ENCODE assay signal across 12 cellular contexts in genomic region chr6:108741346-108741989, GRCh38.
"Had no signal": no experiment of that assay in that cellular context is flagged by ENCODE, and none has a peak within 500 bp of the region (broad histone marks: within the 10 kb centered on the region; RNA-seq: fewer than 3 reads in every experiment).

No MANE protein-coding gene starts in this region.

- H3K27me3 ChIP-seq: stomach, upper lobe of right lung had no signal

- H3K4me3 ChIP-seq: stomach, upper lobe of right lung had no signal

- H3K36me3 ChIP-seq: stomach, upper lobe of right lung had no signal

- H3K9me3 ChIP-seq: stomach, upper lobe of right lung had no signal

- FAIRE-seq: bronchial epithelial cell had no signal

- DNase-seq: activated CD4-positive, alpha-beta T cell treated with anti-CD3 and anti-CD28 coated beads, Interleukin-2, amount 50 U/mL, for 4 hours; activated gamma-delta T cell; cerebellar nuclear complex; dermis blood vessel endothelial cell; effector memory CD4-positive, alpha-beta T cell; foreskin fibroblast; natural killer cell; stimulated activated CD4-positive, alpha-beta T cell treated with anti-CD3 and anti-CD28 coated beads, Interleukin-15, amount 100 ng/mL, for 24 hours; stimulated activated CD4-positive, alpha-beta T cell treated with anti-CD3 and anti-CD28 coated beads, Interleukin-2, amount 100 ng/mL, for 48 hours; stomach; upper lobe of right lung had no signal

- H3K27ac ChIP-seq: upper lobe of right lung had no signal
